In the genomic region with DNA sequence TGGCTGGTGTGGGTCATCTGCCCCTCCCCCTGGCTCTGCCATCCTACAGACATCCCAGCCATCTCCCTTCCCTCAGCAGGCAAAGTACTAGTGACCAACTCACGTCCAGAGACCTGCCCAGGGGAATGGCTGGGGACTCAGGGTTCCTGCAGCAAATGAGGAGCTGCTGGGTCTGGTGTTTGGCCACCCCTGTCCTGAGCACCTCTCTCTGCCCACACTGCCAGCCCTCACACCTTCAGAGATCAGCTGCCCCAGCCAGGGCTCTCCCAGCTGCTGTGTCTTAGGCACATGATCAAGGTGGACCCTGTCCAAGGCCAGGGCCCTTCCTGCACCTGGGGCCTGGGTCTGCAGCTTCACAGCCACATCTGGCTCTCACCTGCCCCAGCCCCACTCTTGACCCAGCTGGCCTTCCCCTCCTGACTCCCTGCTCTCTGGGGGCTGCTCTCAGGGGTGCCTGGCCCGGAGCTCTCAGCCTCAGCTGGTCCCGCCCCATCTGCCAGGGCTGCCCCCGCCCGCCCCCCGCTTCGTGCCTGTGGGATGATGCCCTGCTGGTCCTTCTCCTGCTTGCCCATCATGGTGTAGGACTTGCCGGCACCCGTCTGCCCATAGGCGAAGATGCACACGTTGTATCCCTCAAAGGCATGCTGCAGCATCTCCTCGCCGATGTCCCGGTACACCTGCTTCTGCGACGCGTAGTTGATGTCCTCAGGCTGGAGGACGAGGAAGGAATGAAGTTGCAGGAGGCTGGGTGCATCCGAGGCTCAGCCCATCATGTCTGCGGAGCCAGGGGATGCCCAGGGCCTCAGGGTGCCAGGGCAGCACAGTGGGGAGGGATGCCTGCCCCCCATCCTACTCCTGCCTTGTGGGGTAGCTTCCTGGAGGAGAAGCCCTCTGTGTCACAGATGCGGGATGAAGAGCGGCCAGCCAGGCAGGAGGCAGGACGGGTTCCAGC, we compare ENCODE assay signal across 13 cellular contexts. TPM values are rescaled to one million over a fixed set of nuclear protein-coding genes. Genes with fewer than 3 reads are reported as not detected.
"Had no signal": no experiment of that assay in that cellular context is flagged by ENCODE, and none has a peak within 500 bp of the region (broad histone marks: within the 10 kb centered on the region; RNA-seq: fewer than 3 reads in every experiment).

No MANE protein-coding gene starts in this region.

- H3K27me3 ChIP-seq: SJSA1, testis had no signal

- FAIRE-seq: frontal cortex had no signal

- H3K9me3 ChIP-seq: SJSA1, testis had no signal

- ATAC-seq: naive thymus-derived CD4-positive, alpha-beta T cell; stimulated activated naive CD8-positive, alpha-beta T cell treated with anti-CD3 and anti-CD28 coated beads, Interleukin-15, amount 100 ng/mL, for 72 hours had no signal

- H3K27ac ChIP-seq: coronary artery, SJSA1, testis, VCaP had no signal

- H3K27ac Mint-ChIP-seq: activated T-helper 2 cell treated with anti-CD3 and anti-CD28 coated beads, Interferon-gamma antibody, Interleukin-2, Interleukin-4, amounts not matched to agents 10 μg/mL and 5 μg/mL and 100 μg/mL, durations not matched to agents 14 hours and 24 hours and 36 hours; naive thymus-derived CD4-positive, alpha-beta T cell; stimulated activated naive CD8-positive, alpha-beta T cell treated with anti-CD3 and anti-CD28 coated beads, Interleukin-15, amount 100 ng/mL, for 72 hours had no signal

- H3K36me3 ChIP-seq: SJSA1 had no signal

- H3K36me3 Mint-ChIP-seq: naive thymus-derived CD4-positive, alpha-beta T cell had no signal

- H3K4me1 ChIP-seq: SJSA1 had no signal

- H3K9me3 Mint-ChIP-seq: activated T-helper 2 cell treated with anti-CD3 and anti-CD28 coated beads, Interferon-gamma antibody, Interleukin-2, Interleukin-4, amounts not matched to agents 10 μg/mL and 5 μg/mL and 100 μg/mL, durations not matched to agents 14 hours and 24 hours and 36 hours; stimulated activated naive CD8-positive, alpha-beta T cell treated with anti-CD3 and anti-CD28 coated beads, Interleukin-15, amount 100 ng/mL, for 72 hours had no signal

- DNase-seq: central memory CD4-positive, alpha-beta T cell; effector CD8-positive, alpha-beta T cell; stimulated activated CD4-positive, alpha-beta T cell treated with anti-CD3 and anti-CD28 coated beads, Interleukin-4, amount 100 ng/mL, for 4 hours; stimulated activated naive CD8-positive, alpha-beta T cell treated with anti-CD3 and anti-CD28 coated beads, Interleukin-15, amount 100 ng/mL, for 72 hours; T1000; testis had no signal

- H3K4me3 Mint-ChIP-seq: naive thymus-derived CD4-positive, alpha-beta T cell; stimulated activated naive CD8-positive, alpha-beta T cell treated with anti-CD3 and anti-CD28 coated beads, Interleukin-15, amount 100 ng/mL, for 72 hours had no signal

- H3K4me3 ChIP-seq: coronary artery, SJSA1, testis had no signal

- H3K27me3 Mint-ChIP-seq: stimulated activated naive CD8-positive, alpha-beta T cell treated with anti-CD3 and anti-CD28 coated beads, Interleukin-15, amount 100 ng/mL, for 72 hours had no signal

RNA-seq across cellular contexts. Expression of a gene that starts 32.2 kb away (rescaled TPM):
- total RNA-seq: fibroblast of lung, SJSA1 had no signal
- polyA plus RNA-seq: naive thymus-derived CD4-positive, alpha-beta T cell had no signal
